ENCODE assay signal across 3 cellular contexts in genomic region chr17:44075598-44076293, GRCh38.
TF ChIP-seq lines count a peak whose summit lies in the region.

No MANE protein-coding gene starts in this region.

TF ChIP-seq in K562, 482 proteins besides CTCF, POLR2A, EP300 and RAD21:
- TF ChIP-seq ZNF212 (CRISPR knock-in tag; IDR thresholded peaks at IDR 0.05) (no peak), POLR2G (IDR thresholded peaks at IDR 0.05; ENCODE audit: low read depth, low read length) (peak; percentile 49), RBFOX2 (IDR thresholded peaks at IDR 0.05; ENCODE audit: low read depth, low read length) (peak; percentile 39; the same call in 1 of the 2 replicates), PML (IDR thresholded peaks at IDR 0.05; ENCODE audit: low read length) (no peak), NCOA1 (IDR thresholded peaks at IDR 0.05; ENCODE audit: low read depth) (no peak), HSF4 (CRISPR knock-in tag; IDR thresholded peaks at IDR 0.05; ENCODE audit: borderline replicate concordance) (no peak), HDAC6 (IDR thresholded peaks at IDR 0.05; ENCODE audit: low read depth, low read length) (no peak), USF1 (CRISPR knock-in tag; IDR thresholded peaks at IDR 0.05) (no peak), SIN3A (IDR thresholded peaks at IDR 0.05; ENCODE audit: borderline replicate concordance in 2 of 2, control insufficient read depth in 1 of 2, low read depth in 2 of 2, low read length in 2 of 2) (no peak), ZNF277 (CRISPR knock-in tag; IDR thresholded peaks at IDR 0.05; ENCODE audit: borderline replicate concordance) (no peak), RBM17 (IDR thresholded peaks at IDR 0.05; ENCODE audit: borderline replicate concordance, low read depth, low read length) (no peak), E2F6 (IDR thresholded peaks at IDR 0.05; ENCODE audit: borderline replicate concordance in 1 of 2, extremely low read depth in 1 of 2, insufficient read depth in 1 of 2, insufficient read length in 1 of 2, low read depth in 1 of 2, low read length in 1 of 2, poor library complexity in 1 of 2, severe bottlenecking in 1 of 2) (no peak), ADNP (tag; IDR thresholded peaks at IDR 0.05) (no peak), ELK3 (CRISPR knock-in tag; IDR thresholded peaks at IDR 0.05) (no peak), ZNF764 (CRISPR knock-in tag; IDR thresholded peaks at IDR 0.05; ENCODE audit: low read depth) (no peak)

TF ChIP-seq in HEK293T, 16 proteins besides CTCF, POLR2A, EP300 and RAD21:
- no peak for TF ChIP-seq SUZ12 (IDR thresholded peaks at IDR 0.05)
- no peak for TF ChIP-seq FOXA1 (IDR thresholded peaks at IDR 0.05)

TF ChIP-seq in GM23338, 12 proteins besides CTCF, POLR2A, EP300 and RAD21:
- no peak for TF ChIP-seq ZNF331 (CRISPR knock-in tag; IDR thresholded peaks at IDR 0.05; ENCODE audit: low read depth)
- TF ChIP-seq ZNF114 (CRISPR knock-in tag; IDR thresholded peaks at IDR 0.05): no peak
- TF ChIP-seq EZH2 (IDR thresholded peaks at IDR 0.05; ENCODE audit: low read depth, unreplicated experiment): no peak
- TF ChIP-seq ZNF462 (CRISPR knock-in tag; IDR thresholded peaks at IDR 0.05): no peak
- no peak for TF ChIP-seq EZH2phosphoT487 (IDR thresholded peaks at IDR 0.05; ENCODE audit: unreplicated experiment)
- TF ChIP-seq REST (IDR thresholded peaks at IDR 0.05; ENCODE audit: unreplicated experiment): no peak
- no peak for TF ChIP-seq POLR2AphosphoS5 (IDR thresholded peaks at IDR 0.05; ENCODE audit: low read depth)
- no peak for TF ChIP-seq NANOG (IDR thresholded peaks at IDR 0.05; ENCODE audit: borderline replicate concordance)
- TF ChIP-seq CREB1 (CRISPR knock-in tag; IDR thresholded peaks at IDR 0.05; ENCODE audit: low read depth): no peak
